ENCODE assay signal across 19 cellular contexts in the genomic region with DNA sequence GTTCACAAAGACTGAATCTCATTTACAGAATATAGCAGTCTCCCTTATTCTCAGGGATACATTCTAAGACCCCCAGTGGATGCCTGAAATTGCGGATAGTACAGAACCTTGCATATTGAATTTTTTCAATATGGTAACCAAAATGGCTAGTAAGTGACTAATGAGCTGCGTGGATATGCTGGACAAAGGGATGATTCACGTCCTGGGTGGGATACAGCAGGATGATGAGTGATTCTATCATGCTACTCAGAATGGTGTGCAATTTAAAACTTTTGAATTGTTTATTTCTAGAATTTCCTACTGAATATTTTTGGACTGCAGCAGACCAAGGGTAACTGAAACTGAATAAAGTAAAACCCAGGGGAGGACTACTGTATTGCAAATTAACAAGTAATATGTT.
DNase-seq lines count a peak whose midpoint lies in the region; ATAC-seq, FAIRE-seq and TF ChIP-seq lines count a peak whose summit lies in the region.
"Had no signal": no experiment of that assay in that cellular context is flagged by ENCODE, and none has a peak within 500 bp of the region (broad histone marks: within the 10 kb centered on the region; RNA-seq: fewer than 3 reads in every experiment).

No MANE protein-coding gene starts in this region.

- H3K9me1 ChIP-seq in endothelial cell of umbilical vein (replicated peaks; ENCODE audit: control insufficient read depth, extremely low read depth, insufficient read depth, low read length): no peaks in the 10 kb centered on the region

- no peak for TF ChIP-seq POLR2A in endothelial cell of umbilical vein (IDR thresholded peaks at IDR 0.05; ENCODE audit: low read depth, low read length)
- no peak for TF ChIP-seq POLR2A in suprapubic skin (IDR thresholded peaks at IDR 0.05)

- H3K4me3 Mint-ChIP-seq in stimulated activated naive B cell treated with anti-CD40 and anti-IgM and Interleukin-4, amounts not matched to agents 10 μg/mL and 1 μg/mL and 100 μg/mL, for 72 hours: no peak overlapping the region
- H3K4me3 Mint-ChIP-seq: CD4-positive, alpha-beta T cell; neural progenitor cell had no signal

- H3K27me3 Mint-ChIP-seq in stimulated activated naive B cell treated with anti-CD40 and anti-IgM and Interleukin-4, amounts not matched to agents 10 μg/mL and 1 μg/mL and 100 μg/mL, for 72 hours: no peaks in the 10 kb centered on the region
- H3K27me3 Mint-ChIP-seq: CD4-positive, alpha-beta T cell had no signal

- peaks cover 21% of the 10 kb centered on the region for H3F3A ChIP-seq in SK-N-SH (replicated peaks; ENCODE audit: insufficient read depth)

- H3K9me3 ChIP-seq in SK-N-SH (no peaks in the 10 kb centered on the region), endothelial cell of umbilical vein (replicated peaks; ENCODE audit: control insufficient read depth, insufficient read depth, low read length) (no peaks in the 10 kb centered on the region), suprapubic skin (no peaks in the 10 kb centered on the region), upper lobe of right lung (no peaks in the 10 kb centered on the region)
- H3K9me3 ChIP-seq: left ventricle myocardium inferior, mucosa of descending colon, thoracic aorta had no signal

- H3K79me2 ChIP-seq in SK-N-SH (ENCODE audit: insufficient read depth) (peaks cover 8% of the 10 kb centered on the region; the same call in 1 of the 2 replicates), endothelial cell of umbilical vein (ENCODE audit: control insufficient read depth, insufficient read depth, low read length) (peaks cover 11% of the 10 kb centered on the region)

- peaks cover 6 to 13% of the 10 kb centered on the region in 2 experiments for H3K36me3 ChIP-seq in SK-N-SH (replicated peaks in 1 of 2; ENCODE audit: control insufficient read depth in 1 of 2, insufficient read depth in 2 of 2, low read length in 1 of 2)
- H3K36me3 ChIP-seq in endothelial cell of umbilical vein (ENCODE audit: control insufficient read depth in 2 of 2, extremely low read depth in 1 of 2, insufficient read depth in 2 of 2, low read length in 2 of 2): no peaks in the 10 kb centered on the region
- no peaks in the 10 kb centered on the region for H3K36me3 ChIP-seq in suprapubic skin
- peaks cover 6% of the 10 kb centered on the region for H3K36me3 ChIP-seq in upper lobe of right lung
- H3K36me3 ChIP-seq: thoracic aorta had no signal

- TF ChIP-seq RAD21 in SK-N-SH (IDR thresholded peaks at IDR 0.05; ENCODE audit: low read length): no peak

- H3K4me1 Mint-ChIP-seq in stimulated activated naive B cell treated with anti-CD40 and anti-IgM and Interleukin-4, amounts not matched to agents 10 μg/mL and 1 μg/mL and 100 μg/mL, for 72 hours: peaks cover 0 to 5% of the 10 kb centered on the region in 2 donors
- H3K4me1 Mint-ChIP-seq: neural progenitor cell had no signal

- CTCF ChIA-PET in SK-N-SH (lab: Yijun Ruan, JAX): interaction anchor here (0.6 kb wide), 1 partner anchor 40 kb away, joined by 3 read pairs; no protein-coding TSS in a partner anchor
- CTCF ChIA-PET in endothelial cell of umbilical vein (lab: Charles Lee): no interaction called here

- H4K20me1 ChIP-seq in SK-N-SH (ENCODE audit: insufficient read depth) (no peaks in the 10 kb centered on the region), endothelial cell of umbilical vein (replicated peaks; ENCODE audit: control insufficient read depth, extremely low read depth, insufficient read depth, low read length) (no peaks in the 10 kb centered on the region)

- DNase-seq in SK-N-SH (no peak), M059J (ENCODE audit: low read depth) (peak; percentile 62), endothelial cell of umbilical vein (ENCODE audit: low read depth, low spot score) (no peak), suprapubic skin (ENCODE audit: low spot score in 2 of 2) (no peak), upper lobe of right lung (no peak)
- DNase-seq in stimulated activated naive B cell treated with anti-CD40 and anti-IgM and Interleukin-4, amounts not matched to agents 10 μg/mL and 1 μg/mL and 100 μg/mL, for 72 hours: no peak
- DNase-seq: activated effector memory CD4-positive, alpha-beta T cell treated with anti-CD3 and anti-CD28 coated beads, Interleukin-2, amount 50 U/mL, for 16 hours; anterior cingulate cortex; CD4-positive, alpha-beta T cell; left ventricle myocardium inferior; mucosa of descending colon had no signal

- H3K27me3 ChIP-seq in SK-N-SH (ENCODE audit: insufficient read depth) (no peaks in the 10 kb centered on the region), endothelial cell of umbilical vein (ENCODE audit: control insufficient read depth in 2 of 2, insufficient read depth in 2 of 2, low read length in 2 of 2) (no peaks in the 10 kb centered on the region), suprapubic skin (no peaks in the 10 kb centered on the region), upper lobe of right lung (no peaks in the 10 kb centered on the region)
- H3K27me3 ChIP-seq: neural progenitor cell had no signal

- no peak overlapping the region for H3K27ac Mint-ChIP-seq in stimulated activated naive B cell treated with anti-CD40 and anti-IgM and Interleukin-4, amounts not matched to agents 10 μg/mL and 1 μg/mL and 100 μg/mL, for 72 hours
- H3K27ac Mint-ChIP-seq: CD4-positive, alpha-beta T cell; neural progenitor cell had no signal

- H3K9ac ChIP-seq in SK-N-SH: no peak overlapping the region
- no peak overlapping the region for H3K9ac ChIP-seq in endothelial cell of umbilical vein (replicated peaks; ENCODE audit: extremely low read depth, insufficient read depth, low read length)
- H3K9ac ChIP-seq: neural progenitor cell had no signal

- POLR2A ChIA-PET in SK-N-SH (lab: Yijun Ruan, JAX) (no interaction called here), endothelial cell of umbilical vein (lab: Charles Lee) (no interaction called here)

- no peak for FAIRE-seq in endothelial cell of umbilical vein (lab: Jason Lieb, UNC)
- FAIRE-seq: colon, endometrium, H1 had no signal

- H3K9me2 ChIP-seq in SK-N-SH: no peaks in the 10 kb centered on the region

- H3K9me3 Mint-ChIP-seq in stimulated activated naive B cell treated with anti-CD40 and anti-IgM and Interleukin-4, amounts not matched to agents 10 μg/mL and 1 μg/mL and 100 μg/mL, for 72 hours: no peaks in the 10 kb centered on the region
- H3K9me3 Mint-ChIP-seq: CD4-positive, alpha-beta T cell; neural progenitor cell had no signal

- H3K4me1 ChIP-seq in SK-N-SH (ENCODE audit: control insufficient read depth in 1 of 2, insufficient read depth in 2 of 2, low read depth in 1 of 2, low read length in 1 of 2): peaks cover 0 to 7% of the 10 kb centered on the region in 2 experiments; a peak in 1 of 4 replicates
- H3K4me1 ChIP-seq in endothelial cell of umbilical vein (ENCODE audit: control insufficient read depth, extremely low read depth, insufficient read depth, low read length): peaks cover 5% of the 10 kb centered on the region
- H3K4me1 ChIP-seq in suprapubic skin: no peaks in the 10 kb centered on the region
- H3K4me1 ChIP-seq in upper lobe of right lung: no peaks in the 10 kb centered on the region
- H3K4me1 ChIP-seq: neural progenitor cell had no signal

- dilution Hi-C loops in endothelial cell of umbilical vein (cut with MboI; ENCODE audit: extremely low pct_ligation_motif_present, low sequenced_read_pairs): no loop called here

- no peaks in the 10 kb centered on the region for H3K36me3 Mint-ChIP-seq in stimulated activated naive B cell treated with anti-CD40 and anti-IgM and Interleukin-4, amounts not matched to agents 10 μg/mL and 1 μg/mL and 100 μg/mL, for 72 hours

- no TSS peak for BruUV-seq in endothelial cell of umbilical vein (replicated peaks; lab: Mats Ljungman, UMichigan)

- H3K4me2 ChIP-seq in SK-N-SH (no peak overlapping the region), endothelial cell of umbilical vein (ENCODE audit: insufficient read depth, low read length) (no peak overlapping the region)
- H3K4me2 ChIP-seq: neural progenitor cell had no signal

- ATAC-seq in SK-N-SH treated with all-trans-retinoic acid at 6 μM for 48 hours (no peak), upper lobe of right lung (no peak), GM19397 (IDR thresholded peaks at IDR 0.05; ENCODE audit: unreplicated experiment) (no peak)
- peak; percentile 29 to 47 for ATAC-seq in stimulated activated naive B cell treated with anti-CD40 and anti-IgM and Interleukin-4, amounts not matched to agents 10 μg/mL and 1 μg/mL and 100 μg/mL, for 72 hours (replicated peaks)
- ATAC-seq: mucosa of descending colon had no signal

- peak overlapping the region in 1 of 2 experiments; percentile 18; a peak in 1 of 4 replicates for H3K27ac ChIP-seq in SK-N-SH (ENCODE audit: low read depth in 2 of 2, low read length in 1 of 2)
- H3K27ac ChIP-seq in endothelial cell of umbilical vein (ENCODE audit: insufficient read depth, low read depth, low read length): no peak overlapping the region
- no peak overlapping the region for H3K27ac ChIP-seq in suprapubic skin
- no peak overlapping the region for H3K27ac ChIP-seq in upper lobe of right lung
- H3K27ac ChIP-seq: 22Rv1, left ventricle myocardium inferior, neural progenitor cell, thoracic aorta had no signal

- H2AFZ ChIP-seq in SK-N-SH (ENCODE audit: low read depth): no peak overlapping the region
- H2AFZ ChIP-seq in endothelial cell of umbilical vein (ENCODE audit: low read depth, low read length): no peak overlapping the region
- H2AFZ ChIP-seq: neural progenitor cell had no signal

- 26% methylated on average over 3 of the region's 3 CpGs for WGBS in SK-N-SH (ENCODE audit: low lambda C conversion rate)
- WGBS in suprapubic skin: 89% methylated on average over 3 of the region's 3 CpGs

- no peak for TF ChIP-seq EP300 in SK-N-SH (IDR thresholded peaks at IDR 0.05; ENCODE audit: borderline replicate concordance in 1 of 2, low read depth in 1 of 2, low read length in 1 of 2)
- no peak for TF ChIP-seq EP300 in suprapubic skin (IDR thresholded peaks at IDR 0.05)

- TF ChIP-seq CTCF in SK-N-SH (IDR thresholded peaks at IDR 0.05): no peak
- TF ChIP-seq CTCF in endothelial cell of umbilical vein (IDR thresholded peaks at IDR 0.05; ENCODE audit: extremely low read depth in 1 of 2, insufficient read depth in 1 of 2, low read depth in 1 of 2, low read length in 2 of 2): no peak
- TF ChIP-seq CTCF in suprapubic skin (IDR thresholded peaks at IDR 0.05): no peak
- TF ChIP-seq CTCF in upper lobe of right lung (IDR thresholded peaks at IDR 0.05): no peak

- intact Hi-C loops in endothelial cell of umbilical vein (cut with micrococcal nuclease) (no loop called here), upper lobe of right lung (cut with DNase I) (no loop called here)

- H3K4me3 ChIP-seq in SK-N-SH (ENCODE audit: low read depth in 2 of 2, low read length in 1 of 2) (no peak overlapping the region), endothelial cell of umbilical vein (replicated peaks in 1 of 3; ENCODE audit: insufficient read depth in 1 of 3, low read depth in 1 of 3, low read length in 3 of 3) (no peak overlapping the region), suprapubic skin (no peak overlapping the region), upper lobe of right lung (no peak overlapping the region)
- H3K4me3 ChIP-seq: left ventricle myocardium inferior, mucosa of descending colon, neural progenitor cell, thoracic aorta had no signal

TF ChIP-seq in SK-N-SH, 30 proteins besides CTCF, POLR2A, EP300 and RAD21 (continues in another document):
- no peak for TF ChIP-seq YY1 (IDR thresholded peaks at IDR 0.05; ENCODE audit: low read depth)

TF ChIP-seq in endothelial cell of umbilical vein, 7 proteins besides CTCF, POLR2A, EP300 and RAD21 (continues in another document):
- no peak for TF ChIP-seq GATA2 (IDR thresholded peaks at IDR 0.05; ENCODE audit: insufficient read depth, insufficient read length, low read depth, low read length)

Comparison
In these comparisons a context has a peak if more than half of its experiments do, and no peak if none do; other contexts are left out.
1. ATAC-seq: peak in stimulated activated naive B cell treated with anti-CD40 and anti-IgM and Interleukin-4, amounts not matched to agents 10 μg/mL and 1 μg/mL and 100 μg/mL, for 72 hours (2 of 2); none in SK-N-SH treated with all-trans-retinoic acid at 6 μM for 48 hours (single experiment), upper lobe of right lung (single experiment) and GM19397 (single experiment).